ENCODE assay signal across 10 cellular contexts in genomic region chr11:115759622-115760527, GRCh38.
DNase-seq lines count a peak whose midpoint lies in the region; ATAC-seq, FAIRE-seq and TF ChIP-seq lines count a peak whose summit lies in the region.
"Had no signal": no experiment of that assay in that cellular context is flagged by ENCODE, and none has a peak within 500 bp of the region (broad histone marks: within the 10 kb centered on the region; RNA-seq: fewer than 3 reads in every experiment).

No MANE protein-coding gene starts in this region.

- TF ChIP-seq CTCF in BE2C (IDR thresholded peaks at IDR 0.05; ENCODE audit: low read depth, low read length), result no peak
- no peak for TF ChIP-seq CTCF in heart right ventricle (IDR thresholded peaks at IDR 0.05)
- no peak for TF ChIP-seq CTCF in osteoblast (IDR thresholded peaks at IDR 0.05; ENCODE audit: extremely low read depth, low read depth, low read length)

- WGBS in heart right ventricle, 2 donors, result 7 to 8% methylated on average over 58 to 71 of the region's 74 CpGs

- H3K4me1 Mint-ChIP-seq in activated naive CD4-positive, alpha-beta T cell treated with anti-CD3 and anti-CD28 coated beads for 36 hours (ENCODE audit: low read depth), result peaks cover 3% of the 10 kb centered on the region

- peaks cover 2% of the 10 kb centered on the region for H3K36me3 Mint-ChIP-seq in activated naive CD4-positive, alpha-beta T cell treated with anti-CD3 and anti-CD28 coated beads for 36 hours (ENCODE audit: low read depth)

- H3K4me1 ChIP-seq in BE2C, result no peaks in the 10 kb centered on the region
- H3K4me1 ChIP-seq in NT2/D1 (ENCODE audit: insufficient read depth, insufficient read length), result peaks cover 4% of the 10 kb centered on the region
- peaks cover 0 to 23% (median 13%) of the 10 kb centered on the region in 9 donors for H3K4me1 ChIP-seq in heart right ventricle
- H3K4me1 ChIP-seq in osteoblast (ENCODE audit: insufficient read depth, low read length), result no peaks in the 10 kb centered on the region

- peak overlapping the region; percentile 72 for H3K9ac ChIP-seq in NT2/D1 (ENCODE audit: insufficient read length, low read depth)

- no peak overlapping the region for H3K27ac Mint-ChIP-seq in activated naive CD4-positive, alpha-beta T cell treated with anti-CD3 and anti-CD28 coated beads for 36 hours

- H2AFZ ChIP-seq in osteoblast (ENCODE audit: low read length), result peak overlapping the region; percentile 51

- H3K27me3 ChIP-seq in BE2C, result no peaks in the 10 kb centered on the region
- peaks cover 46% of the 10 kb centered on the region for H3K27me3 ChIP-seq in NT2/D1 (ENCODE audit: insufficient read depth, insufficient read length)
- H3K27me3 ChIP-seq in heart right ventricle, result peaks cover 0 to 26% (median 0%) of the 10 kb centered on the region in 7 donors
- H3K27me3 ChIP-seq in osteoblast (ENCODE audit: insufficient read depth, low read length), result peaks cover 4% of the 10 kb centered on the region

- H4K20me1 ChIP-seq in osteoblast (ENCODE audit: insufficient read depth, low read length), result no peaks in the 10 kb centered on the region

- peaks cover 33% of the 10 kb centered on the region for H3K27me3 Mint-ChIP-seq in activated naive CD4-positive, alpha-beta T cell treated with anti-CD3 and anti-CD28 coated beads for 36 hours (ENCODE audit: low read depth)

- peak overlapping the region; percentile 39 for H3K4me2 ChIP-seq in osteoblast (ENCODE audit: insufficient read depth, low read length)

- no peaks in the 10 kb centered on the region for H3K79me2 ChIP-seq in osteoblast (ENCODE audit: insufficient read depth, low read length)

- H3K4me3 ChIP-seq in BE2C (ENCODE audit: low read depth, low read length), result peak overlapping the region; percentile 49
- peak overlapping the region; percentile 45 for H3K4me3 ChIP-seq in NT2/D1 (ENCODE audit: insufficient read length, low read depth)
- H3K4me3 ChIP-seq in heart right ventricle, result peak overlapping the region; percentile 64 to 87 (median 78)
- peak overlapping the region; percentile 60 for H3K4me3 ChIP-seq in osteoblast (ENCODE audit: insufficient read depth, low read length)

- no peak for FAIRE-seq in GM19239 (lab: Jason Lieb, UNC)

- no peaks in the 10 kb centered on the region for H3K9me3 Mint-ChIP-seq in activated naive CD4-positive, alpha-beta T cell treated with anti-CD3 and anti-CD28 coated beads for 36 hours

- H3K36me3 ChIP-seq in BE2C (no peaks in the 10 kb centered on the region), NT2/D1 (ENCODE audit: insufficient read depth, insufficient read length, low read length) (no peaks in the 10 kb centered on the region), heart right ventricle (no peaks in the 10 kb centered on the region), osteoblast (ENCODE audit: insufficient read depth, low read length) (no peaks in the 10 kb centered on the region)

- H3K9me3 ChIP-seq in BE2C (no peaks in the 10 kb centered on the region), NT2/D1 (ENCODE audit: insufficient read depth, low read length) (no peaks in the 10 kb centered on the region), heart right ventricle (no peaks in the 10 kb centered on the region), osteoblast (ENCODE audit: low read depth, low read length) (no peaks in the 10 kb centered on the region)

- no peak overlapping the region for H3K4me3 Mint-ChIP-seq in activated naive CD4-positive, alpha-beta T cell treated with anti-CD3 and anti-CD28 coated beads for 36 hours

- peak; percentile 30 for DNase-seq in BE2C
- no peak for DNase-seq in NT2/D1 (ENCODE audit: low read depth, low spot score)
- peak; percentile 39 to 41 for DNase-seq in heart right ventricle
- peak; percentile 54 for DNase-seq in osteoblast (ENCODE audit: insufficient read length, low spot score, missing footprints)
- DNase-seq in GM19239 (ENCODE audit: insufficient read length, low spot score), result no peak
- no peak for DNase-seq in activated naive CD4-positive, alpha-beta T cell treated with anti-CD3 and anti-CD28 coated beads for 36 hours
- DNase-seq: activated gamma-delta T cell treated with Interleukin-2 at 50 U/mL for 16 hours; stimulated activated CD4-positive, alpha-beta T cell treated with anti-CD3 and anti-CD28 coated beads, Interleukin-4, amount 100 ng/mL, for 4 hours had no signal

- ATAC-seq in heart right ventricle (peak; percentile 63 to 83 (median 74)), GM21528 (IDR thresholded peaks at IDR 0.05; ENCODE audit: low FRiP score, unreplicated experiment) (no peak), GM21717 (IDR thresholded peaks at IDR 0.05; ENCODE audit: unreplicated experiment) (no peak)

- CTCF ChIA-PET in activated naive CD4-positive, alpha-beta T cell treated with anti-CD3 and anti-CD28 coated beads for 36 hours (lab: Charles Lee), result no interaction called here

- intact Hi-C loops in heart right ventricle (cut with DNase I), result no loop called here
- intact Hi-C loops in activated naive CD4-positive, alpha-beta T cell treated with anti-CD3 and anti-CD28 coated beads for 36 hours (cut with micrococcal nuclease), result no loop called here

- H3K27ac ChIP-seq in heart right ventricle, result peak overlapping the region in 8 of 10 donors; percentile 37 to 84 (median 74)
- H3K27ac ChIP-seq in osteoblast (ENCODE audit: low read depth, low read length), result no peak overlapping the region

Comparison
In these comparisons a context has a peak if more than half of its experiments do, and no peak if none do; other contexts are left out.
1. DNase-seq: peak in BE2C (single experiment), heart right ventricle (2 of 2) and osteoblast (single experiment); none in NT2/D1 (single experiment), GM19239 (single experiment) and activated naive CD4-positive, alpha-beta T cell treated with anti-CD3 and anti-CD28 coated beads for 36 hours (single experiment).
2. ATAC-seq: peak in heart right ventricle (8 of 8); none in GM21528 (single experiment) and GM21717 (single experiment).
3. Peak in every context shown above with its lines, with median percentiles within 50 percentile points of each other: H3K4me3 ChIP-seq.